Comparison of ENCODE assay signal across 16 cellular contexts in the genomic region with DNA sequence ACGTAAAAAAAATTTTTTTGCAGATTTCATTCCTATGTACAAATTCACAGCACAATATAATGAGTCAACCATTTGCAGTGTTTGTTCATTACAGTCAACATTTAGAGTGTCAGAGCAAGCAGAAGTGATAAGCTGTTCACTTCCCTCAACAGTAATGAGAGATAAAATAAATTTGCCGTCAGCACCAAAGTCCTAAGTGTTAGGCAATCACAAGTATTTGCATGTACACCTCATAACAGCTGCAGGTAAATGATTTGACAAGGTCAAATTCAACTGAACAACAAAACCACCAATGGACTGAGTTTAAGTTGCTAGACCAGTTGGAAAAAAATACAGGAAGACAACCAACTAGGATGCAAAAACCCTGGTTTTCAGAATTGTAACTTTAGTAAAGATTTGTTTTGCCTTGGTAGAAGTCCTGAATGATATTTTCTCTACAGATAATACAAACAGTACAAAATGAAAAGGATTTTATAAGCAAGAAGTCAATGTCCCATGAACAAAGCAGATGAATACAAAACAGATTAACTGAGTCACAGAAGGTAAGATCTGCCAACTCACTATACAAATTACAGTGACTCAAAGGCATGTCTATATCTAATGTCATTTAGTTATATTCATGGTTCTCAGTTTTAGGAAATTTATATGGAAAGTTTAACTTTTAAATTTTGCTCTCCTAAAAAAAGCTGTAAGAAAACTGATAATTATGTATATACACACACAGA. TPM values are rescaled to one million over a fixed set of nuclear protein-coding genes. Genes with fewer than 3 reads are reported as not detected.
DNase-seq lines count a peak whose midpoint lies in the region; ATAC-seq and TF ChIP-seq lines count a peak whose summit lies in the region.
"Had no signal": no experiment of that assay in that cellular context is flagged by ENCODE, and none has a peak within 500 bp of the region (broad histone marks: within the 10 kb centered on the region; RNA-seq: fewer than 3 reads in every experiment).

No MANE protein-coding gene starts in this region.

- POLR2A ChIA-PET in CD8-positive, alpha-beta memory T cell (lab: Charles Lee) = no interaction called here

- H2AFZ ChIP-seq in hepatocyte = no peak overlapping the region

- no peaks in the 10 kb centered on the region for H3K9me3 ChIP-seq in CD8-positive, alpha-beta memory T cell (ENCODE audit: low read length)
- no peaks in the 10 kb centered on the region for H3K9me3 ChIP-seq in hepatocyte (ENCODE audit: low read depth)
- H3K9me3 ChIP-seq: MG63 had no signal

- no peak overlapping the region for H3K4me3 ChIP-seq in CD8-positive, alpha-beta memory T cell (ENCODE audit: low read length)
- no peak overlapping the region for H3K4me3 ChIP-seq in hepatocyte
- H3K4me3 ChIP-seq: MG63 had no signal

- H3K36me3 ChIP-seq in CD8-positive, alpha-beta memory T cell (ENCODE audit: insufficient read depth, low read length) = no peaks in the 10 kb centered on the region
- no peaks in the 10 kb centered on the region for H3K36me3 ChIP-seq in hepatocyte (replicated peaks; ENCODE audit: insufficient read depth, low read depth)
- H3K36me3 ChIP-seq: MG63 had no signal

- H3K4me2 ChIP-seq in hepatocyte = peak overlapping the region; percentile 50

- no peaks in the 10 kb centered on the region for H3K27me3 ChIP-seq in CD8-positive, alpha-beta memory T cell (ENCODE audit: insufficient read depth, low read length, poor library complexity, severe bottlenecking)
- no peaks in the 10 kb centered on the region for H3K27me3 ChIP-seq in hepatocyte
- H3K27me3 ChIP-seq: MG63 had no signal

- no peaks in the 10 kb centered on the region for H3K36me3 Mint-ChIP-seq in CD8-positive, alpha-beta memory T cell
- H3K36me3 Mint-ChIP-seq in stimulated activated memory B cell treated with anti-CD40 and anti-IgM and Interleukin-4, amounts not matched to agents 10 μg/mL and 1 μg/mL and 100 μg/mL, for 72 hours = no peaks in the 10 kb centered on the region
- H3K36me3 Mint-ChIP-seq: memory B cell had no signal

- peaks cover 0 to 3% (median 0%) of the 10 kb centered on the region in 5 donors for H3K9me3 Mint-ChIP-seq in CD8-positive, alpha-beta memory T cell
- no peaks in the 10 kb centered on the region for H3K9me3 Mint-ChIP-seq in stimulated activated memory B cell treated with anti-CD40 and anti-IgM and Interleukin-4, amounts not matched to agents 10 μg/mL and 1 μg/mL and 100 μg/mL, for 72 hours
- H3K9me3 Mint-ChIP-seq: memory B cell had no signal

- no peaks in the 10 kb centered on the region for H4K20me1 ChIP-seq in hepatocyte (ENCODE audit: insufficient read depth, poor library complexity, severe bottlenecking)

- no peak for TF ChIP-seq CTCF in hepatocyte (IDR thresholded peaks at IDR 0.05; ENCODE audit: poor library complexity)

- DNase-seq in CD8-positive, alpha-beta memory T cell = no peak
- DNase-seq in NCI-H748 treated with DMSO at 0.1 percent for 48 hours (lab: John Stamatoyannopoulos, UW) (peak; percentile 28), hepatocyte (ENCODE audit: low spot score) (peak; percentile 66), inferior parietal cortex (ENCODE audit: extremely low spot score) (no peak), cerebellar cortex (ENCODE audit: low spot score) (no peak)
- DNase-seq: activated CD4-positive, alpha-beta T cell treated with anti-CD3 and anti-CD28 coated beads for 1 hour; endodermal cell; hippocampal formation; MG63; stimulated activated CD4-positive, alpha-beta T cell treated with anti-CD3 and anti-CD28 coated beads, Interleukin-15, amount 100 ng/mL, for 24 hours; stimulated activated CD8-positive, alpha-beta memory T cell treated with anti-CD3 and anti-CD28 coated beads, Interleukin-4, amount 100 ng/mL, for 48 hours; SW 1271 had no signal

- peaks cover 2 to 15% of the 10 kb centered on the region in 2 donors for H3K27me3 Mint-ChIP-seq in CD8-positive, alpha-beta memory T cell
- peaks cover 14% of the 10 kb centered on the region for H3K27me3 Mint-ChIP-seq in stimulated activated memory B cell treated with anti-CD40 and anti-IgM and Interleukin-4, amounts not matched to agents 10 μg/mL and 1 μg/mL and 100 μg/mL, for 72 hours

- no peak overlapping the region for H3K27ac Mint-ChIP-seq in CD8-positive, alpha-beta memory T cell
- H3K27ac Mint-ChIP-seq in stimulated activated memory B cell treated with anti-CD40 and anti-IgM and Interleukin-4, amounts not matched to agents 10 μg/mL and 1 μg/mL and 100 μg/mL, for 72 hours = no peak overlapping the region
- H3K27ac Mint-ChIP-seq: endodermal cell, memory B cell had no signal

- H3K4me1 ChIP-seq in CD8-positive, alpha-beta memory T cell (ENCODE audit: insufficient read depth, low read length) = no peaks in the 10 kb centered on the region
- peaks cover 22% of the 10 kb centered on the region for H3K4me1 ChIP-seq in hepatocyte (ENCODE audit: insufficient read depth)

- no peaks in the 10 kb centered on the region for H3K4me1 Mint-ChIP-seq in CD8-positive, alpha-beta memory T cell
- peaks cover 7% of the 10 kb centered on the region for H3K4me1 Mint-ChIP-seq in stimulated activated memory B cell treated with anti-CD40 and anti-IgM and Interleukin-4, amounts not matched to agents 10 μg/mL and 1 μg/mL and 100 μg/mL, for 72 hours

- H3K4me3 Mint-ChIP-seq in CD8-positive, alpha-beta memory T cell = no peak overlapping the region
- H3K4me3 Mint-ChIP-seq in stimulated activated memory B cell treated with anti-CD40 and anti-IgM and Interleukin-4, amounts not matched to agents 10 μg/mL and 1 μg/mL and 100 μg/mL, for 72 hours = no peak overlapping the region
- H3K4me3 Mint-ChIP-seq: endodermal cell, memory B cell had no signal

- 55% methylated on average over 2 of the region's 2 CpGs for WGBS in hepatocyte (ENCODE audit: low lambda C conversion rate, missing lambda C conversion rate)

- peak overlapping the region; percentile 39 for H3K27ac ChIP-seq in CD8-positive, alpha-beta memory T cell (ENCODE audit: low read depth, low read length)
- H3K27ac ChIP-seq in hepatocyte = peak overlapping the region; percentile 76

- ATAC-seq in HG02938 (IDR thresholded peaks at IDR 0.05; ENCODE audit: unreplicated experiment) = peak; percentile 51
- ATAC-seq in stimulated activated memory B cell treated with anti-CD40 and anti-IgM and Interleukin-4, amounts not matched to agents 10 μg/mL and 1 μg/mL and 100 μg/mL, for 72 hours = no peak
- ATAC-seq in HG02798 (IDR thresholded peaks at IDR 0.05; ENCODE audit: poor library complexity, unreplicated experiment) = no peak

- peaks cover 55% of the 10 kb centered on the region for H3K79me2 ChIP-seq in hepatocyte

- no peaks in the 10 kb centered on the region for H3K9me2 ChIP-seq in hepatocyte (replicated peaks; ENCODE audit: insufficient read depth)

- CTCF ChIA-PET in CD8-positive, alpha-beta memory T cell (lab: Charles Lee) = no interaction called here

RNA-seq across cellular contexts. Expression of gene RAPGEF5, which starts 10.4 kb away (rescaled TPM):
- total RNA-seq in CD8-positive, alpha-beta memory T cell = under 1 TPM; 0.13 to 0.50 TPM
- 0.86 TPM for polyA plus RNA-seq in CD8-positive, alpha-beta memory T cell
- total RNA-seq in hepatocyte = 8.8 and 14.5 TPM in 2 replicates
- 5.2 and 10.6 TPM in 2 replicates for polyA plus RNA-seq in hepatocyte

Comparison
In these comparisons a context has a peak if more than half of its experiments do, and no peak if none do; other contexts are left out.
1. DNase-seq: peak in NCI-H748 treated with DMSO at 0.1 percent for 48 hours (single experiment) and hepatocyte (single experiment); none in CD8-positive, alpha-beta memory T cell (0 of 5), inferior parietal cortex (single experiment) and cerebellar cortex (single experiment).